Comparison of ENCODE assay signal across 8 cellular contexts in the genomic region with DNA sequence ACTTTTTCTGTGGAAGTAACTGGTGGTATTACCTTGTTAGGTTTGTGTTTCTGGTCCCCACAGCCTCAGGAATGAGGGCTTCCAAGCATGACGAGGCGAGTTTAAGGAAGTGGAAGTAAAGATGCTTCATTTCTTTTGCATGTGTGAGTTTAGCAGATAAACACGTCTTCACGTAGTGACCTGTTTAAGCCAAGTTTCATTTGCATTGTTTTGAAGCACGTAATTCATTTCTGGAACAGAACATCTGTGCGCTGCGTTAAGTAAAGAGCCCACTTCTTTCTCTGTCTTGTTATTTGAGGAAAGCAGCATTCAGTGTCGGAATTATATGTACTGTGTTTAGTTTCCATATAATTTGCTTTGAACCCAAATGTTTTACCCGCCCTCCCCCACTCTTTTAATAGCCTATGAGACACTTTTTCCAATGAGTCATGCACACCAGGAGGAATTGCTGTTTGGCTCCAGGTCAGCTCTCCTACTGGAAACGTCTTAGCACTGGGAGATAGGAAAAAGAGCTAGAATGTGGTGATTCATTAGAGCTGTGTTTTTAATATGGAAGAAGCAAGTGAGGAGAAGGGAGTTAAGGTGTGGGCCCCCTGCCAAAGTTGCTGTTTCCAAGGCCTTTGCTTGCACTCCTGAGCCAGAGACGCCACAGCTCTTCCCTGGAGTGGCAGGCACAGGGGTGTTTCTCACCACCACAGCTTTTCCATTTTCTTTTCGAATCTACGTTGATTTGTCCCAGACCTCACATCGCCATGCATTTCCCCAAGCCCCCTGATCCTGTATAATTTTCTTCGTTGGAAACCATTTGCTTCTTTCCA. TPM values are rescaled to one million over a fixed set of nuclear protein-coding genes. Genes with fewer than 3 reads are reported as not detected.
DNase-seq lines count a peak whose midpoint lies in the region; ATAC-seq and TF ChIP-seq lines count a peak whose summit lies in the region.

No MANE protein-coding gene starts in this region.

- DNase-seq in DMS53 (lab: John Stamatoyannopoulos, UW) = peak; percentile 49
- DNase-seq in T1000 (lab: John Stamatoyannopoulos, UW) = peak; percentile 64
- DNase-seq in heart right ventricle = peak; percentile 40 to 81

- ATAC-seq in HG02870 (IDR thresholded peaks at IDR 0.05; ENCODE audit: unreplicated experiment) = peak; percentile 68
- peak; percentile 81 to 94 (median 92) for ATAC-seq in heart right ventricle
- ATAC-seq in GM19035 (IDR thresholded peaks at IDR 0.05; ENCODE audit: unreplicated experiment) = no peak
- ATAC-seq in GM18907 (IDR thresholded peaks at IDR 0.05; ENCODE audit: unreplicated experiment) = no peak
- ATAC-seq in GM19452 (IDR thresholded peaks at IDR 0.05; ENCODE audit: unreplicated experiment) = no peak

- WGBS in heart right ventricle, 2 donors = 22 to 24% methylated on average over 15 of the region's 15 CpGs

- H3K9me3 ChIP-seq in heart right ventricle (peaks cover 0 to 12% (median 0%) of the 10 kb centered on the region in 11 donors), skeletal muscle tissue (ENCODE audit: control insufficient read depth in 3 of 3, low read length in 3 of 3) (peaks cover 0 to 3% (median 0%) of the 10 kb centered on the region in 3 donors)

- no peaks in the 10 kb centered on the region for H3K36me3 ChIP-seq in heart right ventricle
- no peaks in the 10 kb centered on the region for H3K36me3 ChIP-seq in skeletal muscle tissue (ENCODE audit: control insufficient read depth in 3 of 3, insufficient read depth in 3 of 3, low read length in 3 of 3)

- H3K4me3 ChIP-seq in heart right ventricle (peak overlapping the region in 6 of 10 donors; percentile 3 to 24 (median 16)), skeletal muscle tissue (ENCODE audit: low read length in 3 of 3) (peak overlapping the region; percentile 40 to 68 (median 51))

- H3K27me3 ChIP-seq in heart right ventricle (no peaks in the 10 kb centered on the region), skeletal muscle tissue (ENCODE audit: control insufficient read depth in 3 of 3, insufficient read depth in 3 of 3, low read length in 3 of 3) (no peaks in the 10 kb centered on the region)

- intact Hi-C loops in heart right ventricle (cut with DNase I) = loop anchor here in 1 of 10 donors (5.0 kb wide), 1 partner anchor 34 kb away; no protein-coding TSS in a partner anchor

- no peak for TF ChIP-seq CTCF in heart right ventricle (IDR thresholded peaks at IDR 0.05)

- H3K4me1 ChIP-seq in heart right ventricle (peaks cover 9 to 37% (median 28%) of the 10 kb centered on the region in 9 donors), skeletal muscle tissue (ENCODE audit: control insufficient read depth in 3 of 3, insufficient read depth in 3 of 3, low read length in 3 of 3) (peaks cover 11 to 23% (median 16%) of the 10 kb centered on the region in 3 donors)

- peak overlapping the region; percentile 23 to 57 (median 28) for H3K9ac ChIP-seq in skeletal muscle tissue (ENCODE audit: low read depth in 1 of 3, low read length in 3 of 3)

- H3K27ac ChIP-seq in heart right ventricle = peak overlapping the region; percentile 74 to 96 (median 84)
- peak overlapping the region; percentile 92 for H3K27ac ChIP-seq in skeletal muscle tissue (ENCODE audit: low read depth, low read length)

RNA-seq across cellular contexts. Expression of a gene that starts 36.8 kb away (rescaled TPM):
- total RNA-seq in heart right ventricle (under 1 TPM in 1 of 10 donors, not detected in 9; 0.76 TPM), skeletal muscle tissue (not detected)
- under 1 TPM in 1 of 2 donors, not detected in 1; 0.29 TPM for polyA plus RNA-seq in heart right ventricle

Comparison
In these comparisons a context has a peak if more than half of its experiments do, and no peak if none do; other contexts are left out.
1. ATAC-seq: peak in HG02870 (single experiment) and heart right ventricle (8 of 8); none in GM19035 (single experiment), GM18907 (single experiment) and GM19452 (single experiment).
2. Peak in every context shown above with its lines, with median percentiles within 50 percentile points of each other: DNase-seq.